ENCODE assay signal across 27 cellular contexts in genomic region chr15:59847925-59848415, GRCh38.
A peak's percentile ranks its signal among the peaks of the same experiment; 100 is the strongest.
DNase-seq lines count a peak whose midpoint lies in the region; ATAC-seq, FAIRE-seq and TF ChIP-seq lines count a peak whose summit lies in the region.
"Had no signal": no experiment of that assay in that cellular context is flagged by ENCODE, and none has a peak within 500 bp of the region (broad histone marks: within the 10 kb centered on the region; RNA-seq: fewer than 3 reads in every experiment).

No MANE protein-coding gene starts in this region.

- H3F3A ChIP-seq in PC-9 (ENCODE audit: insufficient read depth, low read depth), result no peaks in the 10 kb centered on the region

- POLR2A ChIA-PET in HepG2 (lab: Yijun Ruan, JAX), result no interaction called here
- POLR2A ChIA-PET in H1 (lab: Charles Lee; ENCODE audit: partially characterized antibody), result no interaction called here
- POLR2A ChIA-PET in activated CD8-positive, alpha-beta T cell treated with anti-CD3 and anti-CD28 coated beads for 36 hours (lab: Charles Lee), result no interaction called here
- POLR2A ChIA-PET in PC-9 (lab: Charles Lee; ENCODE audit: unreplicated experiment), result interaction anchor here (0.6 kb wide), 1 partner anchor 20 kb away, joined by 10 read pairs; no protein-coding TSS in a partner anchor

- H3K9ac ChIP-seq in HepG2 (ENCODE audit: insufficient read depth, low read depth, low read length) (no peak overlapping the region), H1 (replicated peaks in 1 of 4; ENCODE audit: extremely low read depth in 1 of 4, low read depth in 3 of 4, low read length in 3 of 4) (no peak overlapping the region)
- H3K9ac ChIP-seq: BLaER1 treated with 17β-estradiol and CSF1 and Interleukin-3, amounts not matched to agents 10 nM and 100 nM had no signal

- no peak overlapping the region for H4K91ac ChIP-seq in H1 (replicated peaks; ENCODE audit: insufficient read length, low read length)

- no peaks in the 10 kb centered on the region for H3K4me1 Mint-ChIP-seq in activated CD8-positive, alpha-beta T cell treated with anti-CD3 and anti-CD28 coated beads for 36 hours (ENCODE audit: low read depth)
- H3K4me1 Mint-ChIP-seq: CD14-positive monocyte; CD8-positive, alpha-beta memory T cell had no signal

- no peak overlapping the region for H2BK12ac ChIP-seq in H1 (ENCODE audit: low read depth, low read length)

- no peak overlapping the region for H3K56ac ChIP-seq in H1 (replicated peaks; ENCODE audit: insufficient read length, low read depth, low read length)

- FAIRE-seq in HepG2 (lab: Jason Lieb, UNC) (no peak), H1 (lab: Jason Lieb, UNC) (no peak)
- FAIRE-seq: A204.1, D721Med, GM12891, GM18507, H54 had no signal

- DNase-seq in DMS 273 (lab: John Stamatoyannopoulos, UW; ENCODE audit: unreplicated experiment) (peak; percentile 1), DMS 273 treated with DMSO at 0.1 percent for 48 hours (lab: John Stamatoyannopoulos, UW) (no peak), HepG2 (ENCODE audit: low spot score) (no peak), right lobe of liver (no peak), H1 (ENCODE audit: low read depth in 1 of 2, low spot score in 2 of 2) (no peak), SK-N-DZ (ENCODE audit: low spot score) (no peak), PC-9 (no peak)
- DNase-seq in activated CD8-positive, alpha-beta T cell treated with anti-CD3 and anti-CD28 coated beads for 36 hours, result no peak
- DNase-seq: ACHN; AML-193; BE2C; CD4-positive, alpha-beta T cell; CD8-positive, alpha-beta memory T cell; DMS153; DMS79 treated with DMSO at 0.1 percent for 48 hours; GF-D8; HFFc6 had no signal

- H3K9me3 Mint-ChIP-seq in activated CD8-positive, alpha-beta T cell treated with anti-CD3 and anti-CD28 coated beads for 36 hours, result no peaks in the 10 kb centered on the region
- H3K9me3 Mint-ChIP-seq: CD14-positive monocyte; CD4-positive, alpha-beta T cell; CD8-positive, alpha-beta memory T cell; GM23338 had no signal

- H3K27me3 ChIP-seq in HepG2 (ENCODE audit: control insufficient read depth in 1 of 2, insufficient read depth in 2 of 2, low read length in 2 of 2) (peaks cover 0 to 17% of the 10 kb centered on the region in 2 experiments; a peak in 3 of 5 replicates), right lobe of liver (no peaks in the 10 kb centered on the region), H1 (replicated peaks in 1 of 4; ENCODE audit: control insufficient read depth in 3 of 4, extremely low read depth in 1 of 4, insufficient read depth in 3 of 4, low read length in 3 of 4) (no peaks in the 10 kb centered on the region; a peak in 1 of 7 replicates), PC-9 (ENCODE audit: insufficient read depth, low read depth) (no peaks in the 10 kb centered on the region)
- H3K27me3 ChIP-seq: BLaER1 treated with 17β-estradiol and CSF1 and Interleukin-3, amounts not matched to agents 10 nM and 100 nM had no signal

- no peak overlapping the region for H2BK15ac ChIP-seq in H1 (ENCODE audit: low read length)

- H3K4me1 ChIP-seq in HepG2 (ENCODE audit: insufficient read depth, low read length) (no peaks in the 10 kb centered on the region), right lobe of liver (no peaks in the 10 kb centered on the region), H1 (replicated peaks in 1 of 4; ENCODE audit: control insufficient read depth in 3 of 4, insufficient read depth in 4 of 4, low read length in 3 of 4) (no peaks in the 10 kb centered on the region), PC-9 (replicated peaks; ENCODE audit: insufficient read depth) (no peaks in the 10 kb centered on the region)
- H3K4me1 ChIP-seq: BE2C; BLaER1 treated with 17β-estradiol and CSF1 and Interleukin-3, amounts not matched to agents 10 nM and 100 nM; HAP-1 had no signal

- H2AK5ac ChIP-seq in H1 (ENCODE audit: low read depth, low read length), result no peak overlapping the region

- no peaks in the 10 kb centered on the region; the same call in 1 of the 2 replicates for H3K23me2 ChIP-seq in H1 (ENCODE audit: low read depth, low read length)

- no peaks in the 10 kb centered on the region for H3K27me3 Mint-ChIP-seq in activated CD8-positive, alpha-beta T cell treated with anti-CD3 and anti-CD28 coated beads for 36 hours
- H3K27me3 Mint-ChIP-seq: CD4-positive, alpha-beta T cell had no signal

- H3K4me2 ChIP-seq in HepG2 (ENCODE audit: low read depth, low read length) (no peak overlapping the region), H1 (ENCODE audit: insufficient read depth in 1 of 2, low read depth in 2 of 2, low read length in 2 of 2) (no peak overlapping the region), PC-9 (no peak overlapping the region)
- H3K4me2 ChIP-seq: BLaER1 treated with 17β-estradiol and CSF1 and Interleukin-3, amounts not matched to agents 10 nM and 100 nM; GM23338 had no signal

- H4K8ac ChIP-seq in H1 (ENCODE audit: extremely low read depth, insufficient read depth, low read length), result no peak overlapping the region

- ATAC-seq in HepG2 (no peak), right lobe of liver (no peak)
- no peak for ATAC-seq in activated CD8-positive, alpha-beta T cell treated with anti-CD3 and anti-CD28 coated beads for 36 hours
- ATAC-seq: GM23338 had no signal

- H3K27ac ChIP-seq in HepG2 (ENCODE audit: extremely low read length, insufficient read depth, low read length) (no peak overlapping the region), right lobe of liver (no peak overlapping the region), H1 (ENCODE audit: low read depth, low read length) (no peak overlapping the region), PC-9 (no peak overlapping the region)
- H3K27ac ChIP-seq: 22Rv1; BLaER1 treated with 17β-estradiol and CSF1 and Interleukin-3, amounts not matched to agents 10 nM and 100 nM had no signal

- H3K4ac ChIP-seq in H1 (replicated peaks; ENCODE audit: insufficient read length, low read depth, low read length), result no peak overlapping the region

- H2BK120ac ChIP-seq in H1 (replicated peaks; ENCODE audit: low read depth, low read length), result no peak overlapping the region

- BruUV-seq in HepG2 (replicated peaks; lab: Mats Ljungman, UMichigan) (no TSS peak), PC-9 (replicated peaks; lab: Mats Ljungman, UMichigan) (no TSS peak)

- H3K14ac ChIP-seq in H1 (ENCODE audit: insufficient read length), result no peak overlapping the region

- H2BK5ac ChIP-seq in H1 (ENCODE audit: low read depth, low read length), result no peak overlapping the region

- TF ChIP-seq CTCF in HepG2 (CRISPR knock-in tag; IDR thresholded peaks at IDR 0.05) (no peak), right lobe of liver (IDR thresholded peaks at IDR 0.05) (no peak), H1 (IDR thresholded peaks at IDR 0.05; ENCODE audit: control extremely low read depth in 1 of 3, insufficient read depth in 1 of 3, low read depth in 1 of 3, low read length in 3 of 3) (no peak), PC-9 (conservative IDR thresholded peaks at IDR 0.05) (no peak)
- TF ChIP-seq CTCF in activated CD8-positive, alpha-beta T cell treated with anti-CD3 and anti-CD28 coated beads for 36 hours (IDR thresholded peaks at IDR 0.05), result no peak

- in situ Hi-C loops in HepG2 (cut with HindIII; ENCODE audit: extremely low pct_ligation_motif_present, low pct_unique_long_range_greater_than_20kb), result no loop called here

- H3K79me1 ChIP-seq in H1 (ENCODE audit: low read depth, low read length), result no peaks in the 10 kb centered on the region; the same call in 1 of the 2 replicates

- intact Hi-C loops in HepG2 (cut with micrococcal nuclease; ENCODE audit: unreplicated experiment), result no loop called here
- intact Hi-C loops in right lobe of liver (cut with DNase I), result no loop called here
- intact Hi-C loops in activated CD8-positive, alpha-beta T cell treated with anti-CD3 and anti-CD28 coated beads for 36 hours (cut with micrococcal nuclease), result no loop called here
- intact Hi-C loops in PC-9 (cut with micrococcal nuclease; ENCODE audit: unreplicated experiment), result no loop called here

- H3K36me3 ChIP-seq in HepG2 (replicated peaks in 1 of 2; ENCODE audit: control insufficient read depth in 1 of 2, insufficient read depth in 2 of 2, low read length in 2 of 2) (no peaks in the 10 kb centered on the region), right lobe of liver (no peaks in the 10 kb centered on the region), H1 (ENCODE audit: control insufficient read depth in 2 of 4, insufficient read depth in 4 of 4, low read length in 3 of 4) (no peaks in the 10 kb centered on the region), PC-9 (ENCODE audit: low read depth) (no peaks in the 10 kb centered on the region)
- H3K36me3 ChIP-seq: BE2C; BLaER1 treated with 17β-estradiol and CSF1 and Interleukin-3, amounts not matched to agents 10 nM and 100 nM; HAP-1 had no signal

- H3K79me2 ChIP-seq in HepG2 (ENCODE audit: insufficient read depth, low read length) (no peaks in the 10 kb centered on the region), H1 (ENCODE audit: control insufficient read depth in 1 of 2, insufficient read depth in 2 of 2, low read length in 2 of 2) (no peaks in the 10 kb centered on the region), PC-9 (ENCODE audit: low read depth) (no peaks in the 10 kb centered on the region)

- H3K18ac ChIP-seq in H1 (ENCODE audit: extremely low read depth, low read length), result no peak overlapping the region

- no peak overlapping the region for H3K4me3 ChIP-seq in HepG2 (replicated peaks in 1 of 3; ENCODE audit: insufficient read depth in 1 of 3, low read depth in 2 of 3, low read length in 3 of 3)
- no peak overlapping the region for H3K4me3 ChIP-seq in right lobe of liver
- H3K4me3 ChIP-seq in H1 (ENCODE audit: extremely low read depth in 1 of 4, insufficient read depth in 2 of 4, low read depth in 3 of 4, low read length in 4 of 4), result no peak overlapping the region
- no peak overlapping the region for H3K4me3 ChIP-seq in PC-9
- H3K4me3 ChIP-seq: BLaER1 treated with 17β-estradiol and CSF1 and Interleukin-3, amounts not matched to agents 10 nM and 100 nM; GM23338; HAP-1 had no signal

- 13% methylated on average over 3 of the region's 3 CpGs for WGBS in HepG2 (ENCODE audit: low lambda C conversion rate)
- WGBS in right lobe of liver (ENCODE audit: insufficient coverage, low coverage, low lambda C conversion rate, missing lambda C conversion rate), result 66% methylated on average over 3 of the region's 3 CpGs
- 91% methylated on average over 3 of the region's 3 CpGs; no CpG with 5 or more reads in 1 of the 2 experiments for WGBS in H1 (ENCODE audit: extremely low coverage in 1 of 2, insufficient coverage in 1 of 2, insufficient read length in 1 of 2, insufficient replicate concordance in 2 of 2, low coverage in 1 of 2, low lambda C conversion rate in 2 of 2, missing lambda C conversion rate in 1 of 2), 2 experiments

- H3K27ac Mint-ChIP-seq in activated CD8-positive, alpha-beta T cell treated with anti-CD3 and anti-CD28 coated beads for 36 hours, result no peak overlapping the region
- H3K27ac Mint-ChIP-seq: CD14-positive monocyte; CD4-positive, alpha-beta T cell; GM23338; HFFc6 had no signal

- no peak for TF ChIP-seq RAD21 in HepG2 (CRISPR knock-in tag; IDR thresholded peaks at IDR 0.05)
- no peak for TF ChIP-seq RAD21 in H1 (IDR thresholded peaks at IDR 0.05 in 1 of 2, conservative IDR thresholded peaks at IDR 0.05 in 1 of 2; ENCODE audit: low read depth in 2 of 2, low read length in 2 of 2)

- CTCF ChIA-PET in HepG2 (lab: Yijun Ruan, JAX; ENCODE audit: low intra/inter-chr PET ratio, low total read pairs), result no interaction called here
- CTCF ChIA-PET in H1 (lab: Charles Lee; ENCODE audit: partially characterized antibody), result interaction anchor here (1.1 to 1.2 kb wide), 2 partner anchors 95 to 389 kb away, joined by 3 read pairs; no protein-coding TSS in a partner anchor
- CTCF ChIA-PET in activated CD8-positive, alpha-beta T cell treated with anti-CD3 and anti-CD28 coated beads for 36 hours (lab: Charles Lee), result no interaction called here
- CTCF ChIA-PET in PC-9 (lab: Charles Lee), result no interaction called here

- H4K20me1 ChIP-seq in HepG2 (ENCODE audit: insufficient read depth, low read length) (no peaks in the 10 kb centered on the region), H1 (replicated peaks in 1 of 2; ENCODE audit: control insufficient read depth in 1 of 2, insufficient read depth in 2 of 2, low read length in 2 of 2) (no peaks in the 10 kb centered on the region), PC-9 (ENCODE audit: insufficient read depth) (no peaks in the 10 kb centered on the region)
- H4K20me1 ChIP-seq: BLaER1 treated with 17β-estradiol and CSF1 and Interleukin-3, amounts not matched to agents 10 nM and 100 nM had no signal

- TF ChIP-seq EP300 in HepG2 (IDR thresholded peaks at IDR 0.05; ENCODE audit: low read depth in 2 of 2, low read length in 2 of 2) (no peak), HepG2 (CRISPR knock-in tag; IDR thresholded peaks at IDR 0.05; ENCODE audit: borderline replicate concordance) (no peak), H1 (IDR thresholded peaks at IDR 0.05; ENCODE audit: borderline replicate concordance in 1 of 2, low read depth in 2 of 2, low read length in 2 of 2) (no peak)

- H3K36me3 Mint-ChIP-seq in activated CD8-positive, alpha-beta T cell treated with anti-CD3 and anti-CD28 coated beads for 36 hours (ENCODE audit: low read depth), result no peaks in the 10 kb centered on the region
- H3K36me3 Mint-ChIP-seq: CD14-positive monocyte; CD8-positive, alpha-beta memory T cell had no signal

- TF ChIP-seq POLR2A in HepG2 (IDR thresholded peaks at IDR 0.05; ENCODE audit: insufficient read depth in 1 of 2, low read depth in 2 of 2, low read length in 2 of 2), result no peak
- no peak for TF ChIP-seq POLR2A in right lobe of liver (IDR thresholded peaks at IDR 0.05)
- no peak for TF ChIP-seq POLR2A in H1 (IDR thresholded peaks at IDR 0.05; ENCODE audit: control extremely low read depth in 1 of 2, low read depth in 2 of 2, low read length in 2 of 2)

- H3K4me3 Mint-ChIP-seq in activated CD8-positive, alpha-beta T cell treated with anti-CD3 and anti-CD28 coated beads for 36 hours, result no peak overlapping the region
- H3K4me3 Mint-ChIP-seq: CD14-positive monocyte; CD4-positive, alpha-beta T cell; CD8-positive, alpha-beta memory T cell; GM23338; HFFc6 had no signal

- no peaks in the 10 kb centered on the region for H3K9me2 ChIP-seq in PC-9 (ENCODE audit: insufficient read depth)

- H2BK20ac ChIP-seq in H1 (ENCODE audit: low read length), result no peak overlapping the region

- H4K5ac ChIP-seq in H1 (ENCODE audit: insufficient read length, low read depth, low read length), result no peak overlapping the region

- H3K9me3 ChIP-seq in HepG2 (ENCODE audit: low read length), result no peaks in the 10 kb centered on the region
- H3K9me3 ChIP-seq in right lobe of liver, result no peaks in the 10 kb centered on the region
- no peaks in the 10 kb centered on the region for H3K9me3 ChIP-seq in H1 (ENCODE audit: insufficient read depth in 2 of 2, low read depth in 1 of 2, low read length in 1 of 2)
- no peaks in the 10 kb centered on the region for H3K9me3 ChIP-seq in PC-9 (ENCODE audit: insufficient read depth, low read depth)
- H3K9me3 ChIP-seq: BE2C; BLaER1 treated with 17β-estradiol and CSF1 and Interleukin-3, amounts not matched to agents 10 nM and 100 nM; HAP-1 had no signal

- H3K23ac ChIP-seq in H1 (ENCODE audit: insufficient read length), result no peak overlapping the region

- H2AFZ ChIP-seq in HepG2 (ENCODE audit: low read length) (no peak overlapping the region), H1 (ENCODE audit: low read length) (no peak overlapping the region), PC-9 (no peak overlapping the region)
